ENCODE assay signal across 10 cellular contexts in genomic region chr14:75459099-75459741, GRCh38. TPM values are rescaled to one million over a fixed set of nuclear protein-coding genes. Genes with fewer than 3 reads are reported as not detected.
DNase-seq lines count a peak whose midpoint lies in the region; ATAC-seq and FAIRE-seq lines count a peak whose summit lies in the region.
"Had no signal": no experiment of that assay in that cellular context is flagged by ENCODE, and none has a peak within 500 bp of the region (broad histone marks: within the 10 kb centered on the region; RNA-seq: fewer than 3 reads in every experiment).

No MANE protein-coding gene starts in this region.

- no peaks in the 10 kb centered on the region for H3K9me3 Mint-ChIP-seq in T-helper 2 cell treated with Interferon-gamma antibody and Interleukin-4, amounts not matched to agents 5 μg/mL and 100 μg/mL, for 36 hours
- H3K9me3 Mint-ChIP-seq: activated B cell treated with CpG ODN at 0.5 μM for 24 hours had no signal

- H3K27me3 ChIP-seq in iPS-15b (ENCODE audit: control insufficient read depth, insufficient read depth, low read length) (no peaks in the 10 kb centered on the region), small intestine (ENCODE audit: control insufficient read depth in 2 of 2, insufficient read depth in 2 of 2, low read length in 2 of 2) (no peaks in the 10 kb centered on the region)

- no peak for ATAC-seq in HG03354 (IDR thresholded peaks at IDR 0.05; ENCODE audit: poor library complexity, severe bottlenecking, unreplicated experiment)
- no peak for ATAC-seq in HG02798 (IDR thresholded peaks at IDR 0.05; ENCODE audit: poor library complexity, unreplicated experiment)
- ATAC-seq: GM12878 had no signal

- no peak overlapping the region for H3K4me3 ChIP-seq in iPS-15b (ENCODE audit: low read depth, low read length)
- H3K4me3 ChIP-seq in small intestine (ENCODE audit: low read depth in 1 of 2, low read length in 2 of 2): no peak overlapping the region
- H3K4me3 ChIP-seq: GM12878 had no signal

- peak overlapping the region; percentile 2 for H3K9ac ChIP-seq in iPS-15b (ENCODE audit: low read depth, low read length)

- no peak overlapping the region for H3K4me3 Mint-ChIP-seq in T-helper 2 cell treated with Interferon-gamma antibody and Interleukin-4, amounts not matched to agents 5 μg/mL and 100 μg/mL, for 36 hours
- H3K4me3 Mint-ChIP-seq: activated B cell treated with CpG ODN at 0.5 μM for 24 hours had no signal

- no peaks in the 10 kb centered on the region for H3K36me3 Mint-ChIP-seq in T-helper 2 cell treated with Interferon-gamma antibody and Interleukin-4, amounts not matched to agents 5 μg/mL and 100 μg/mL, for 36 hours (ENCODE audit: low read depth)

- H3K36me3 ChIP-seq in iPS-15b (ENCODE audit: control insufficient read depth, insufficient read depth, low read length) (peaks cover 19% of the 10 kb centered on the region), small intestine (ENCODE audit: control insufficient read depth in 2 of 2, insufficient read depth in 2 of 2, low read length in 2 of 2) (peaks cover 0 to 4% of the 10 kb centered on the region in 2 donors)

- peaks cover 5% of the 10 kb centered on the region for H3K4me1 ChIP-seq in iPS-15b (ENCODE audit: control insufficient read depth, insufficient read depth, low read length)
- H3K4me1 ChIP-seq in small intestine (ENCODE audit: control insufficient read depth in 2 of 2, insufficient read depth in 1 of 2, low read depth in 1 of 2, low read length in 1 of 2): peaks cover 0 to 3% of the 10 kb centered on the region in 2 donors

- H3K4me1 Mint-ChIP-seq in T-helper 2 cell treated with Interferon-gamma antibody and Interleukin-4, amounts not matched to agents 5 μg/mL and 100 μg/mL, for 36 hours (ENCODE audit: low read depth): peaks cover 10% of the 10 kb centered on the region

- no peak for FAIRE-seq in small intestine (lab: Jason Lieb, UNC)
- FAIRE-seq: GM12878 had no signal

- peak overlapping the region; percentile 37 for H3K27ac Mint-ChIP-seq in T-helper 2 cell treated with Interferon-gamma antibody and Interleukin-4, amounts not matched to agents 5 μg/mL and 100 μg/mL, for 36 hours

- in situ Hi-C loops in KBM-7 (cut with MboI; ENCODE audit: low pct_unique_long_range_greater_than_20kb, low sequenced_read_pairs): no loop called here

- WGBS in small intestine, 3 donors: 45 to 62% (median 57%) methylated on average over 12 of the region's 12 CpGs

- H3K9me3 ChIP-seq in iPS-15b (ENCODE audit: control insufficient read depth, insufficient read depth, low read length) (no peaks in the 10 kb centered on the region), small intestine (ENCODE audit: control insufficient read depth, low read depth) (no peaks in the 10 kb centered on the region)

- DNase-seq in KBM-7 (peak; percentile 88), small intestine (peak; percentile 49), NCI-H1436 (lab: John Stamatoyannopoulos, UW) (no peak)
- no peak for DNase-seq in T-helper 2 cell treated with Interferon-gamma antibody and Interleukin-4, amounts not matched to agents 5 μg/mL and 100 μg/mL, for 36 hours (ENCODE audit: low spot score)
- DNase-seq: activated B cell treated with CpG ODN at 0.5 μM for 24 hours, NCI-H1105 treated with DMSO at 0.1 percent for 48 hours had no signal

- H3K27me3 Mint-ChIP-seq in T-helper 2 cell treated with Interferon-gamma antibody and Interleukin-4, amounts not matched to agents 5 μg/mL and 100 μg/mL, for 36 hours (ENCODE audit: low read depth): no peaks in the 10 kb centered on the region
- H3K27me3 Mint-ChIP-seq: activated B cell treated with CpG ODN at 0.5 μM for 24 hours had no signal

- H3K27ac ChIP-seq in small intestine (ENCODE audit: low read depth in 1 of 2, low read length in 1 of 2): peak overlapping the region in 1 of 2 donors; percentile 5

RNA-seq across cellular contexts. Expression of gene JDP2, which starts 31.4 kb away (rescaled TPM):
- 10 to 100 TPM; 41.6 to 45.6 (median 42.7) TPM for polyA plus RNA-seq in small intestine

Comparison
In these comparisons a context has a peak if more than half of its experiments do, and no peak if none do; other contexts are left out.
1. DNase-seq: peak in KBM-7 (single experiment) and small intestine (single experiment); none in T-helper 2 cell treated with Interferon-gamma antibody and Interleukin-4, amounts not matched to agents 5 μg/mL and 100 μg/mL, for 36 hours (single experiment) and NCI-H1436 (single experiment).